1 cellular context compared by ENCODE assay signal in genomic region chr18:42509702-42510424, GRCh38.
TF ChIP-seq lines count a peak whose summit lies in the region.

No MANE protein-coding gene starts in this region.

TF ChIP-seq in GM23338, 12 proteins besides CTCF, POLR2A, EP300 and RAD21 (continued from another document):
- TF ChIP-seq REST (IDR thresholded peaks at IDR 0.05; ENCODE audit: unreplicated experiment) = no peak
- no peak for TF ChIP-seq EZH2phosphoT487 (IDR thresholded peaks at IDR 0.05; ENCODE audit: unreplicated experiment)
